In the genomic region with DNA sequence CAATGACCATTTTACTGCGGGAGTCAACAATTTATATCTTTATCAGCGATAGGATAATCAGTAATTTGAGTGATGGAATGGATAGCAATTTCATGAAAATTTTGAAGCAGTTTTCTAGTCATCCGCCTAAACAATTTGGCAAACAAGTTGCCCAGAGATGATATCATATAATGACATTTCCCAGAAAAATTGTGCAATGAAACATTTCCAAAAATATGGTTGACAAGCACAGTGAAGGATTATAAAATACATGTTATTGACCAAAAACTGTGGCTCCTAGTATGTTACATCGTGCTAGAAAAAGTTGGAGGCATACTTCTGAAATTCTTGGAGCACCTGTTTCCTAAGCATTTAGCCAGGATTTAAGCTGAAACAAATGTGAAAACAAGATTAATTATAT, we compare ENCODE assay signal across 1 cellular context.
TF ChIP-seq lines count a peak whose summit lies in the region.

No MANE protein-coding gene starts in this region.

TF ChIP-seq in GM12878, 131 proteins besides CTCF, POLR2A, EP300 and RAD21 (continued from another document):
- TF ChIP-seq E2F8 (IDR thresholded peaks at IDR 0.05; ENCODE audit: low read depth, partially characterized antibody) = no peak
- no peak for TF ChIP-seq ZZZ3 (IDR thresholded peaks at IDR 0.05; ENCODE audit: control insufficient read depth, insufficient read length, low read depth)
- TF ChIP-seq, protein P1, sequence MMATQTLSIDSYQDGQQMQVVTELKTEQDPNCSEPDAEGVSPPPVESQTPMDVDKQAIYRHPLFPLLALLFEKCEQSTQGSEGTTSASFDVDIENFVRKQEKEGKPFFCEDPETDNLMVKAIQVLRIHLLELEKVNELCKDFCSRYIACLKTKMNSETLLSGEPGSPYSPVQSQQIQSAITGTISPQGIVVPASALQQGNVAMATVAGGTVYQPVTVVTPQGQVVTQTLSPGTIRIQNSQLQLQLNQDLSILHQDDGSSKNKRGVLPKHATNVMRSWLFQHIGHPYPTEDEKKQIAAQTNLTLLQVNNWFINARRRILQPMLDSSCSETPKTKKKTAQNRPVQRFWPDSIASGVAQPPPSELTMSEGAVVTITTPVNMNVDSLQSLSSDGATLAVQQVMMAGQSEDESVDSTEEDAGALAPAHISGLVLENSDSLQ (IDR thresholded peaks at IDR 0.05) = no peak
- no peak for TF ChIP-seq HDAC2 (IDR thresholded peaks at IDR 0.05)
- no peak for TF ChIP-seq KLF5 (IDR thresholded peaks at IDR 0.05; ENCODE audit: partially characterized antibody)
- TF ChIP-seq, protein P2, sequence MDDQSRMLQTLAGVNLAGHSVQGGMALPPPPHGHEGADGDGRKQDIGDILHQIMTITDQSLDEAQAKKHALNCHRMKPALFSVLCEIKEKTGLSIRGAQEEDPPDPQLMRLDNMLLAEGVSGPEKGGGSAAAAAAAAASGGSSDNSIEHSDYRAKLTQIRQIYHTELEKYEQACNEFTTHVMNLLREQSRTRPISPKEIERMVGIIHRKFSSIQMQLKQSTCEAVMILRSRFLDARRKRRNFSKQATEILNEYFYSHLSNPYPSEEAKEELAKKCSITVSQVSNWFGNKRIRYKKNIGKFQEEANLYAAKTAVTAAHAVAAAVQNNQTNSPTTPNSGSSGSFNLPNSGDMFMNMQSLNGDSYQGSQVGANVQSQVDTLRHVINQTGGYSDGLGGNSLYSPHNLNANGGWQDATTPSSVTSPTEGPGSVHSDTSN (IDR thresholded peaks at IDR 0.05; ENCODE audit: insufficient replicate concordance, low read depth, low read length) = no peak
- no peak for TF ChIP-seq TBL1XR1 (IDR thresholded peaks at IDR 0.05; ENCODE audit: low read depth, low read length)
- no peak for TF ChIP-seq STAT3 (IDR thresholded peaks at IDR 0.05; ENCODE audit: low read depth, low read length)
- TF ChIP-seq ZNF24 (IDR thresholded peaks at IDR 0.05) = no peak
- TF ChIP-seq NFIC (IDR thresholded peaks at IDR 0.05; ENCODE audit: low read depth, low read length) = no peak
- TF ChIP-seq, protein P3, sequence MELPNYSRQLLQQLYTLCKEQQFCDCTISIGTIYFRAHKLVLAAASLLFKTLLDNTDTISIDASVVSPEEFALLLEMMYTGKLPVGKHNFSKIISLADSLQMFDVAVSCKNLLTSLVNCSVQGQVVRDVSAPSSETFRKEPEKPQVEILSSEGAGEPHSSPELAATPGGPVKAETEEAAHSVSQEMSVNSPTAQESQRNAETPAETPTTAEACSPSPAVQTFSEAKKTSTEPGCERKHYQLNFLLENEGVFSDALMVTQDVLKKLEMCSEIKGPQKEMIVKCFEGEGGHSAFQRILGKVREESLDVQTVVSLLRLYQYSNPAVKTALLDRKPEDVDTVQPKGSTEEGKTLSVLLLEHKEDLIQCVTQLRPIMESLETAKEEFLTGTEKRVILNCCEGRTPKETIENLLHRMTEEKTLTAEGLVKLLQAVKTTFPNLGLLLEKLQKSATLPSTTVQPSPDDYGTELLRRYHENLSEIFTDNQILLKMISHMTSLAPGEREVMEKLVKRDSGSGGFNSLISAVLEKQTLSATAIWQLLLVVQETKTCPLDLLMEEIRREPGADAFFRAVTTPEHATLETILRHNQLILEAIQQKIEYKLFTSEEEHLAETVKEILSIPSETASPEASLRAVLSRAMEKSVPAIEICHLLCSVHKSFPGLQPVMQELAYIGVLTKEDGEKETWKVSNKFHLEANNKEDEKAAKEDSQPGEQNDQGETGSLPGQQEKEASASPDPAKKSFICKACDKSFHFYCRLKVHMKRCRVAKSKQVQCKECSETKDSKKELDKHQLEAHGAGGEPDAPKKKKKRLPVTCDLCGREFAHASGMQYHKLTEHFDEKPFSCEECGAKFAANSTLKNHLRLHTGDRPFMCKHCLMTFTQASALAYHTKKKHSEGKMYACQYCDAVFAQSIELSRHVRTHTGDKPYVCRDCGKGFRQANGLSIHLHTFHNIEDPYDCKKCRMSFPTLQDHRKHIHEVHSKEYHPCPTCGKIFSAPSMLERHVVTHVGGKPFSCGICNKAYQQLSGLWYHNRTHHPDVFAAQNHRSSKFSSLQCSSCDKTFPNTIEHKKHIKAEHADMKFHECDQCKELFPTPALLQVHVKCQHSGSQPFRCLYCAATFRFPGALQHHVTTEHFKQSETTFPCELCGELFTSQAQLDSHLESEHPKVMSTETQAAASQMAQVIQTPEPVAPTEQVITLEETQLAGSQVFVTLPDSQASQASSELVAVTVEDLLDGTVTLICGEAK (IDR thresholded peaks at IDR 0.05; ENCODE audit: borderline replicate concordance) = no peak
- no peak for TF ChIP-seq ZBTB11 (CRISPR knock-in tag; IDR thresholded peaks at IDR 0.05)
- TF ChIP-seq PRDM15 (CRISPR knock-in tag; IDR thresholded peaks at IDR 0.05) = no peak
- no peak for TF ChIP-seq SRF (IDR thresholded peaks at IDR 0.05; ENCODE audit: low read depth in 2 of 2, low read length in 2 of 2)
- no peak for TF ChIP-seq HCFC1 (IDR thresholded peaks at IDR 0.05; ENCODE audit: low read length)
- no peak for TF ChIP-seq MTA2 (IDR thresholded peaks at IDR 0.05; ENCODE audit: low read depth)
- TF ChIP-seq, protein P4, sequence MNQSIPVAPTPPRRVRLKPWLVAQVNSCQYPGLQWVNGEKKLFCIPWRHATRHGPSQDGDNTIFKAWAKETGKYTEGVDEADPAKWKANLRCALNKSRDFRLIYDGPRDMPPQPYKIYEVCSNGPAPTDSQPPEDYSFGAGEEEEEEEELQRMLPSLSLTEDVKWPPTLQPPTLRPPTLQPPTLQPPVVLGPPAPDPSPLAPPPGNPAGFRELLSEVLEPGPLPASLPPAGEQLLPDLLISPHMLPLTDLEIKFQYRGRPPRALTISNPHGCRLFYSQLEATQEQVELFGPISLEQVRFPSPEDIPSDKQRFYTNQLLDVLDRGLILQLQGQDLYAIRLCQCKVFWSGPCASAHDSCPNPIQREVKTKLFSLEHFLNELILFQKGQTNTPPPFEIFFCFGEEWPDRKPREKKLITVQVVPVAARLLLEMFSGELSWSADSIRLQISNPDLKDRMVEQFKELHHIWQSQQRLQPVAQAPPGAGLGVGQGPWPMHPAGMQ (IDR thresholded peaks at IDR 0.05; ENCODE audit: borderline replicate concordance) = no peak
- TF ChIP-seq ZNF384 (IDR thresholded peaks at IDR 0.05; ENCODE audit: borderline replicate concordance, low read depth, low read length) = no peak
TF ChIP-seq in GM12878: peak in this region for 0.
